30 cellular contexts compared by ENCODE assay signal in the genomic region with DNA sequence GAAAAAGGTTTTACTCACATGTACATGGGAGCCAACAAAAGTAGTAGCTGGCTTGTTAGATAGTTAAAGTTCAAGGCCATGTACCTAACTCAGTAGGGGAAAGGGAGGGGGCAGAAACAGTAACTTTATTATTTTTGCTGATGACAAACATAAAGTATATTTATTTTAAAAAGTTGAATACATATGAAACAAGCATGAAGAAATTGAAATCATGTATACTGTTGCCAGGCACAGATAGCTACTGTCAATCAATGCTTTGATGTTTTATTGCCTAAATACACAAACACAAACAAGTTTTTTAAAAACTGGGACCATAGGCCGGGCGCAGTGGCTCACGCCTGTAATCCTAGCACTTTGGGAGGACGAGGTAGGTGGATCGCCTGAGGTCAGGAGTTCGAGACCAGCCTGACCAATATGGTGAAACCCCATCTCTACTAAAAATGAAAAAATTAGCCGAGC. TPM values are rescaled to one million over a fixed set of nuclear protein-coding genes. Genes with fewer than 3 reads are reported as not detected.
DNase-seq lines count a peak whose midpoint lies in the region; ATAC-seq, FAIRE-seq and TF ChIP-seq lines count a peak whose summit lies in the region.
"Had no signal": no experiment of that assay in that cellular context is flagged by ENCODE, and none has a peak within 500 bp of the region (broad histone marks: within the 10 kb centered on the region; RNA-seq: fewer than 3 reads in every experiment).

No MANE protein-coding gene starts in this region.

- H3K27me3 ChIP-seq in H7 (ENCODE audit: control insufficient read depth, insufficient read depth, low read length) = no peaks in the 10 kb centered on the region; the same call in 1 of the 2 replicates
- no peaks in the 10 kb centered on the region for H3K27me3 ChIP-seq in body of pancreas
- H3K27me3 ChIP-seq: esophagus squamous epithelium, gastrocnemius medialis, spleen, upper lobe of left lung had no signal

- H3K36me3 ChIP-seq in H7 (replicated peaks; ENCODE audit: control insufficient read depth, insufficient read depth, low read length) (no peaks in the 10 kb centered on the region), body of pancreas (replicated peaks in 1 of 2; ENCODE audit: insufficient read depth in 1 of 2, low read depth in 2 of 2) (no peaks in the 10 kb centered on the region)
- H3K36me3 ChIP-seq: esophagus squamous epithelium, gastrocnemius medialis, spleen, upper lobe of left lung had no signal

- TF ChIP-seq POLR2A in body of pancreas (IDR thresholded peaks at IDR 0.05) = no peak

- peaks cover 48% of the 10 kb centered on the region for H3K4me1 Mint-ChIP-seq in activated CD4-positive, alpha-beta T cell treated with anti-CD3 and anti-CD28 coated beads, Interleukin-2, amount 10 ng/mL, durations not matched to agents 24 days and 14 days
- H3K4me1 Mint-ChIP-seq in naive thymus-derived CD8-positive, alpha-beta T cell = peaks cover 37 to 78% (median 67%) of the 10 kb centered on the region in 4 donors

- no peaks in the 10 kb centered on the region for H3K9me3 ChIP-seq in body of pancreas
- H3K9me3 ChIP-seq: esophagus squamous epithelium, gastrocnemius medialis, spleen, upper lobe of left lung had no signal

- ATAC-seq in body of pancreas (no peak), HG02623 (IDR thresholded peaks at IDR 0.05; ENCODE audit: unreplicated experiment) (no peak)
- no peak for ATAC-seq in naive thymus-derived CD8-positive, alpha-beta T cell
- ATAC-seq: effector memory CD8-positive, alpha-beta T cell; gastrocnemius medialis; GM12878; stimulated activated naive CD8-positive, alpha-beta T cell treated with anti-CD3 and anti-CD28 coated beads, Interleukin-15, amount 100 ng/mL, for 72 hours had no signal

- H3K27me3 Mint-ChIP-seq in activated CD4-positive, alpha-beta T cell treated with anti-CD3 and anti-CD28 coated beads, Interleukin-2, amount 10 ng/mL, durations not matched to agents 24 days and 14 days = no peaks in the 10 kb centered on the region
- H3K27me3 Mint-ChIP-seq in naive thymus-derived CD8-positive, alpha-beta T cell = no peaks in the 10 kb centered on the region
- H3K27me3 Mint-ChIP-seq: activated B cell treated with CpG ODN at 0.5 μM for 24 hours; B cell; effector memory CD8-positive, alpha-beta T cell; stimulated activated naive CD8-positive, alpha-beta T cell treated with anti-CD3 and anti-CD28 coated beads, Interleukin-15, amount 100 ng/mL, for 72 hours had no signal

- no peak for FAIRE-seq in GM19239 (lab: Jason Lieb, UNC)
- FAIRE-seq: A204.1, GM12878 had no signal

- intact Hi-C loops in activated CD4-positive, alpha-beta T cell treated with anti-CD3 and anti-CD28 coated beads, Interleukin-2, amount 10 ng/mL, durations not matched to agents 24 days and 14 days (cut with micrococcal nuclease) = no loop called here
- intact Hi-C loops in body of pancreas (cut with DNase I) = no loop called here

- peak overlapping the region in 3 of 4 donors; percentile 80 to 91 (median 90) for H3K27ac ChIP-seq in body of pancreas
- H3K27ac ChIP-seq: esophagus squamous epithelium, gastrocnemius medialis, RWPE1, SK-N-MC had no signal

- H3K9me3 Mint-ChIP-seq in activated CD4-positive, alpha-beta T cell treated with anti-CD3 and anti-CD28 coated beads, Interleukin-2, amount 10 ng/mL, durations not matched to agents 24 days and 14 days = peaks cover 7% of the 10 kb centered on the region
- H3K9me3 Mint-ChIP-seq in naive thymus-derived CD8-positive, alpha-beta T cell = no peaks in the 10 kb centered on the region
- H3K9me3 Mint-ChIP-seq: effector memory CD8-positive, alpha-beta T cell had no signal

- no peak for DNase-seq in activated CD4-positive, alpha-beta T cell treated with anti-CD3 and anti-CD28 coated beads, Interleukin-2, amount 10 ng/mL, durations not matched to agents 24 days and 14 days
- no peak for DNase-seq in activated CD4-positive, alpha-beta T cell treated with anti-CD3 and anti-CD28 coated beads for 48 hours
- DNase-seq in H7 (peak; percentile 4), body of pancreas (no peak), GM19239 (ENCODE audit: insufficient read length, low spot score) (no peak)
- DNase-seq in naive thymus-derived CD8-positive, alpha-beta T cell = no peak
- DNase-seq in stimulated activated CD4-positive, alpha-beta T cell treated with anti-CD3 and anti-CD28 coated beads, Interleukin-15, amount 100 ng/mL, for 24 hours = no peak
- DNase-seq: activated B cell treated with CpG ODN at 0.5 μM for 24 hours; activated naive CD4-positive, alpha-beta T cell; DND-41; effector memory CD8-positive, alpha-beta T cell; esophagus squamous epithelium; gastrocnemius medialis; hypothalamus; KG1; NCI-H1436 treated with DMSO at 0.1 percent for 48 hours; NCI-H526 treated with DMSO at 0.1 percent for 48 hours; occipital lobe; stimulated activated CD4-positive, alpha-beta T cell treated with anti-CD3 and anti-CD28 coated beads, Interleukin-4, amount 100 ng/mL, for 4 hours; stimulated activated naive CD8-positive, alpha-beta T cell treated with anti-CD3 and anti-CD28 coated beads, Interleukin-15, amount 100 ng/mL, for 72 hours; upper lobe of left lung had no signal

- peak overlapping the region; percentile 11 for H3K4me3 Mint-ChIP-seq in activated CD4-positive, alpha-beta T cell treated with anti-CD3 and anti-CD28 coated beads, Interleukin-2, amount 10 ng/mL, durations not matched to agents 24 days and 14 days
- peak overlapping the region in 2 of 10 donors; percentile 24 to 74 for H3K4me3 Mint-ChIP-seq in naive thymus-derived CD8-positive, alpha-beta T cell
- H3K4me3 Mint-ChIP-seq: activated B cell treated with CpG ODN at 0.5 μM for 24 hours, B cell had no signal

- H3K36me3 Mint-ChIP-seq in activated CD4-positive, alpha-beta T cell treated with anti-CD3 and anti-CD28 coated beads, Interleukin-2, amount 10 ng/mL, durations not matched to agents 24 days and 14 days (ENCODE audit: low read depth) = peaks cover 12% of the 10 kb centered on the region
- H3K36me3 Mint-ChIP-seq in naive thymus-derived CD8-positive, alpha-beta T cell = no peaks in the 10 kb centered on the region

- no peak for TF ChIP-seq CTCF in body of pancreas (IDR thresholded peaks at IDR 0.05)

- H3K4me1 ChIP-seq in body of pancreas = peaks cover 44% of the 10 kb centered on the region
- H3K4me1 ChIP-seq: gastrocnemius medialis had no signal

- no peak overlapping the region for H3K27ac Mint-ChIP-seq in activated CD4-positive, alpha-beta T cell treated with anti-CD3 and anti-CD28 coated beads, Interleukin-2, amount 10 ng/mL, durations not matched to agents 24 days and 14 days
- H3K27ac Mint-ChIP-seq in naive thymus-derived CD8-positive, alpha-beta T cell = peak overlapping the region; percentile 77 to 99 (median 99)

- no peak overlapping the region for H3K4me3 ChIP-seq in H7 (ENCODE audit: insufficient read depth, low read depth, low read length)
- no peak overlapping the region for H3K4me3 ChIP-seq in body of pancreas
- H3K4me3 ChIP-seq: esophagus squamous epithelium, gastrocnemius medialis, GM12878, SK-N-MC, spleen, upper lobe of left lung had no signal

- POLR2A ChIA-PET in naive thymus-derived CD8-positive, alpha-beta T cell (lab: Charles Lee) = interaction anchor here (1.0 to 19.8 kb wide), 3 partner anchors 4 to 18 kb away, joined by 3 to 318 read pairs (median 318); a partner anchor contains a TSS

- 84 to 88% methylated on average over 7 of the region's 7 CpGs for WGBS in body of pancreas, 2 donors

RNA-seq across cellular contexts. Expression of a gene that starts 7.6 kb away (rescaled TPM):
- 268 and 278 TPM in 2 replicates for total RNA-seq in activated CD4-positive, alpha-beta T cell treated with anti-CD3 and anti-CD28 coated beads, Interleukin-2, amount 10 ng/mL, durations not matched to agents 24 days and 14 days
- total RNA-seq in H7 (2014; rRNA removed; shearing (Covaris generic)) = 1.5 and 1.9 TPM in 2 replicates
- 10 to 100 TPM; 40.5 to 83.4 TPM for total RNA-seq in body of pancreas
- total RNA-seq in naive thymus-derived CD8-positive, alpha-beta T cell = 100 to 1,000 TPM; 118 to 124 TPM
- polyA plus RNA-seq in naive thymus-derived CD8-positive, alpha-beta T cell = 10 to 100 TPM; 22.8 to 44.1 (median 29.9) TPM

RNA-seq across cellular contexts. Expression of a gene that starts 38.8 kb away (rescaled TPM):
- total RNA-seq in activated CD4-positive, alpha-beta T cell treated with anti-CD3 and anti-CD28 coated beads, Interleukin-2, amount 10 ng/mL, durations not matched to agents 24 days and 14 days = 3.0 and 3.3 TPM in 2 replicates
- not detected in 2 replicates for total RNA-seq in H7 (2014; rRNA removed; shearing (Covaris generic))
- under 1 TPM in 1 of 2 donors, not detected in 1; 0.78 TPM for total RNA-seq in body of pancreas
- 1 to 10 TPM in 1 of 2 experiments, not detected in 1; 1.2 TPM for total RNA-seq in naive thymus-derived CD8-positive, alpha-beta T cell
- not detected for polyA plus RNA-seq in naive thymus-derived CD8-positive, alpha-beta T cell
- total RNA-seq: activated B cell treated with CpG ODN at 0.5 μM for 24 hours, B cell, GM12878, HT1080, occipital lobe, renal cortical epithelial cell had no signal

Comparison
In these comparisons a context has a peak if more than half of its experiments do, and no peak if none do; other contexts are left out.
1. RNA of a gene that starts 7.6 kb away (total RNA-seq): 268 to 278 TPM in activated CD4-positive, alpha-beta T cell treated with anti-CD3 and anti-CD28 coated beads, Interleukin-2, amount 10 ng/mL, durations not matched to agents 24 days and 14 days, 118 to 124 TPM in naive thymus-derived CD8-positive, alpha-beta T cell and 40.5 to 83.4 TPM in body of pancreas; 1.5 to 1.9 TPM in H7; every median in the first group is over 10 times any median in the second.